Comparison of ENCODE assay signal across 8 cellular contexts in the genomic region with DNA sequence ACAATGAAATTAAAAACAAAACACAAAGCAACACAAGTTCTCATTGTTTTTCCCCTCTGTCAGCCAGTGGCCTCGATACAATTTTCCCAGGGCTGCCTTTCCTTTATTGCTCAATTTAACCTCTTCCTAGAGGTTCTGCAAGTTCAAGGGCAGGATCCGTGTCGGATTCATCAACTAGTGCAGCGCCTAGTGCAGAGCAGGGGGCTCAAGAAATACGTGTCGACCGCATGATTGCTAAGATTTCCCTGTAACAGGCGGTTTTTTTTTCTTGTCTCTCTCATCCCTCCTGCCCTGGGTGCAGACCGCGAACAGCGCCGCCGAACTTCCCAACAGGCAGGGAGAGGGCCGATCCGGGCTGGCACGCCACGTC. TPM values are rescaled to one million over a fixed set of nuclear protein-coding genes. Genes with fewer than 3 reads are reported as not detected.
DNase-seq lines count a peak whose midpoint lies in the region; ATAC-seq and TF ChIP-seq lines count a peak whose summit lies in the region.

No MANE protein-coding gene starts in this region.

- H3K79me2 ChIP-seq in ACC112 (ENCODE audit: control insufficient read depth, insufficient read depth, low read length, unreplicated experiment), result peaks cover 35% of the 10 kb centered on the region

- H3K4me3 Mint-ChIP-seq in HFFc6, result peak overlapping the region; percentile 99
- peak overlapping the region; percentile 87 for H3K4me3 Mint-ChIP-seq in activated CD4-positive, alpha-beta memory T cell treated with anti-CD3 and anti-CD28 coated beads for 36 hours

- H3K4me3 ChIP-seq in ACC112 (ENCODE audit: low read depth, low read length), result peak overlapping the region; percentile 77
- peak overlapping the region; percentile 100 for H3K4me3 ChIP-seq in fibroblast of villous mesenchyme (ENCODE audit: low read depth, low read length)
- peak overlapping the region; percentile 55 for H3K4me3 ChIP-seq in skeletal muscle cell (ENCODE audit: low read depth, low read length)

- peaks cover 47% of the 10 kb centered on the region for H3K4me1 Mint-ChIP-seq in HFFc6 (ENCODE audit: low read depth)
- H3K4me1 Mint-ChIP-seq in activated CD4-positive, alpha-beta memory T cell treated with anti-CD3 and anti-CD28 coated beads for 36 hours (ENCODE audit: low read depth), result peaks cover 48% of the 10 kb centered on the region

- peak overlapping the region; percentile 35 for H2AFZ ChIP-seq in ACC112 (ENCODE audit: low read length, unreplicated experiment)

- H3K27ac ChIP-seq in ACC112 (ENCODE audit: low read depth, low read length), result peak overlapping the region; percentile 99

- POLR2A ChIA-PET in activated CD4-positive, alpha-beta memory T cell treated with anti-CD3 and anti-CD28 coated beads for 36 hours (lab: Charles Lee), result interaction anchor here (0.5 to 12.7 kb wide), 25 partner anchors 9 to 266 kb away, joined by 3 to 263 read pairs (median 12); partner anchors contain the start of gene ARL8B

- peak overlapping the region; percentile 97 for H3K27ac Mint-ChIP-seq in HFFc6
- H3K27ac Mint-ChIP-seq in activated CD4-positive, alpha-beta memory T cell treated with anti-CD3 and anti-CD28 coated beads for 36 hours, result peak overlapping the region; percentile 99

- no peaks in the 10 kb centered on the region; the same call in 1 of the 2 replicates for H3K27me3 Mint-ChIP-seq in HFFc6 (ENCODE audit: insufficient read depth)
- no peaks in the 10 kb centered on the region for H3K27me3 Mint-ChIP-seq in activated CD4-positive, alpha-beta memory T cell treated with anti-CD3 and anti-CD28 coated beads for 36 hours

- intact Hi-C loops in activated CD4-positive, alpha-beta memory T cell treated with anti-CD3 and anti-CD28 coated beads for 36 hours (cut with micrococcal nuclease), result loop anchor here (1.0 to 2.0 kb wide), 15 partner anchors 28 to 627 kb away; partner anchors contain the start of gene EDEM1

- ATAC-seq in GM21786 (IDR thresholded peaks at IDR 0.05; ENCODE audit: unreplicated experiment), result no peak

- peak; percentile 11; the same call in 1 of the 2 replicates for TF ChIP-seq CTCF in HFFc6 (IDR thresholded peaks at IDR 0.05)
- no peak for TF ChIP-seq CTCF in fibroblast of villous mesenchyme (IDR thresholded peaks at IDR 0.05; ENCODE audit: insufficient read depth, low read depth, low read length)

- in situ Hi-C loops in G401 (cut with HindIII; ENCODE audit: low sequenced_read_pairs), result no loop called here

- peaks cover 18% of the 10 kb centered on the region for H3K36me3 ChIP-seq in ACC112 (ENCODE audit: insufficient read depth, low read length)

- CTCF ChIA-PET in activated CD4-positive, alpha-beta memory T cell treated with anti-CD3 and anti-CD28 coated beads for 36 hours (lab: Charles Lee), result interaction anchor here (1.0 to 13.4 kb wide), 11 partner anchors 9 to 267 kb away, joined by 3 to 204 read pairs (median 30); no protein-coding TSS in a partner anchor

- H3K9me3 Mint-ChIP-seq in HFFc6, result no peaks in the 10 kb centered on the region
- H3K9me3 Mint-ChIP-seq in activated CD4-positive, alpha-beta memory T cell treated with anti-CD3 and anti-CD28 coated beads for 36 hours, result no peaks in the 10 kb centered on the region

- DNase-seq in HFFc6, result no peak
- DNase-seq in activated CD4-positive, alpha-beta memory T cell treated with anti-CD3 and anti-CD28 coated beads for 36 hours, result no peak
- DNase-seq in fibroblast of villous mesenchyme (ENCODE audit: low read depth), result no peak
- DNase-seq in skeletal muscle cell (ENCODE audit: low read depth), result no peak
- no peak for DNase-seq in G401 (ENCODE audit: low spot score)
- no peak for DNase-seq in dermis blood vessel endothelial cell

- no peaks in the 10 kb centered on the region for H3K27me3 ChIP-seq in ACC112 (ENCODE audit: insufficient read depth, low read length)

- H3K4me1 ChIP-seq in ACC112 (ENCODE audit: control insufficient read depth, insufficient read depth, low read length, unreplicated experiment), result peaks cover 15% of the 10 kb centered on the region

- H3K36me3 Mint-ChIP-seq in HFFc6 (ENCODE audit: low read depth), result peaks cover 9% of the 10 kb centered on the region; the same call in 1 of the 2 replicates
- H3K36me3 Mint-ChIP-seq in activated CD4-positive, alpha-beta memory T cell treated with anti-CD3 and anti-CD28 coated beads for 36 hours, result peaks cover 34% of the 10 kb centered on the region

RNA-seq across cellular contexts. Expression of gene BHLHE40, which starts 1.4 kb away (rescaled TPM):
- 10 to 100 TPM; 10.2 to 11.8 (median 10.7) TPM for total RNA-seq in HFFc6 (2021; fragmentation: NEBNext Ultra II Directional; extraction: Animal tissue kit (Norgen Biotek cat#: 25700))
- total RNA-seq in activated CD4-positive, alpha-beta memory T cell treated with anti-CD3 and anti-CD28 coated beads for 36 hours, result 100 to 1,000 TPM; 188 to 195 TPM
- total RNA-seq in fibroblast of villous mesenchyme (53.5 and 75.7 TPM in 2 replicates), dermis blood vessel endothelial cell (7.5 and 16.0 TPM in 2 replicates)
- 6.6 and 7.2 TPM in 2 replicates for total RNA-seq in G401 (2014; rRNA removed; shearing (Covaris generic))
